In genomic region chr2:68411397-68412126, GRCh38 we compare ENCODE assay signal across 11 cellular contexts. TPM values are rescaled to one million over a fixed set of nuclear protein-coding genes. Genes with fewer than 3 reads are reported as not detected.
A peak's percentile ranks its signal among the peaks of the same experiment; 100 is the strongest.
DNase-seq lines count a peak whose midpoint lies in the region; ATAC-seq and TF ChIP-seq lines count a peak whose summit lies in the region.
"Had no signal": no experiment of that assay in that cellular context is flagged by ENCODE, and none has a peak within 500 bp of the region (broad histone marks: within the 10 kb centered on the region; RNA-seq: fewer than 3 reads in every experiment).

No MANE protein-coding gene starts in this region.

- ATAC-seq in GM18519 (IDR thresholded peaks at IDR 0.05; ENCODE audit: low FRiP score, unreplicated experiment): peak; percentile 90
- ATAC-seq in GM21737 (IDR thresholded peaks at IDR 0.05; ENCODE audit: unreplicated experiment): peak; percentile 89
- peak; percentile 92 for ATAC-seq in HG03558 (IDR thresholded peaks at IDR 0.05; ENCODE audit: extremely low read depth, unreplicated experiment)
- ATAC-seq in central memory CD8-positive, alpha-beta T cell (replicated peaks; ENCODE audit: extremely low read depth, poor library complexity, severe bottlenecking): peak; percentile 61
- no peak for ATAC-seq in foreskin keratinocyte

- H3K27ac ChIP-seq in foreskin keratinocyte: no peak overlapping the region
- H3K27ac ChIP-seq: VCaP had no signal

- BruUV-seq in MCF 10A (replicated peaks; lab: Mats Ljungman, UMichigan): no TSS peak

- H3K36me3 Mint-ChIP-seq in central memory CD8-positive, alpha-beta T cell (ENCODE audit: insufficient read depth): no peaks in the 10 kb centered on the region
- no peaks in the 10 kb centered on the region for H3K36me3 Mint-ChIP-seq in glutamatergic neuron (ENCODE audit: unreplicated experiment)
- H3K36me3 Mint-ChIP-seq in MCF 10A (ENCODE audit: insufficient read depth, unreplicated experiment): no peaks in the 10 kb centered on the region

- POLR2A ChIA-PET in MCF 10A (lab: Yijun Ruan, JAX): interaction anchor here (0.7 kb wide), 1 partner anchor 25 kb away, joined by 4 read pairs; no protein-coding TSS in a partner anchor

- peaks cover 66% of the 10 kb centered on the region for H3K4me1 Mint-ChIP-seq in central memory CD8-positive, alpha-beta T cell
- H3K4me1 Mint-ChIP-seq in glutamatergic neuron (ENCODE audit: low read depth, unreplicated experiment): no peaks in the 10 kb centered on the region
- no peaks in the 10 kb centered on the region for H3K4me1 Mint-ChIP-seq in MCF 10A (ENCODE audit: insufficient read depth, unreplicated experiment)

- H3K27me3 Mint-ChIP-seq in central memory CD8-positive, alpha-beta T cell: no peaks in the 10 kb centered on the region
- H3K27me3 Mint-ChIP-seq in glutamatergic neuron (ENCODE audit: unreplicated experiment) (peaks cover 3% of the 10 kb centered on the region), MCF 10A (ENCODE audit: insufficient read depth, unreplicated experiment) (peaks cover 23% of the 10 kb centered on the region)

- H3K4me3 Mint-ChIP-seq in central memory CD8-positive, alpha-beta T cell: peak overlapping the region; percentile 46
- no peak overlapping the region for H3K4me3 Mint-ChIP-seq in glutamatergic neuron (ENCODE audit: unreplicated experiment)
- H3K4me3 Mint-ChIP-seq in MCF 10A (ENCODE audit: unreplicated experiment): no peak overlapping the region

- DNase-seq in central memory CD8-positive, alpha-beta T cell (ENCODE audit: low spot score in 2 of 2): no peak
- DNase-seq in activated T-cell treated with anti-CD3 and anti-CD28 coated beads for 4 hours (no peak), foreskin keratinocyte (no peak), glutamatergic neuron (no peak), MCF 10A (ENCODE audit: unreplicated experiment) (no peak)
- DNase-seq: NCI-H1436; stimulated activated CD4-positive, alpha-beta T cell treated with anti-CD3 and anti-CD28 coated beads, Interleukin-15, amount 100 ng/mL, for 24 hours had no signal

- no peaks in the 10 kb centered on the region for H3K4me1 ChIP-seq in foreskin keratinocyte

- TF ChIP-seq CTCF in foreskin keratinocyte (conservative IDR thresholded peaks at IDR 0.05) (no peak), glutamatergic neuron (IDR thresholded peaks at IDR 0.05; ENCODE audit: partially characterized antibody, unreplicated experiment) (no peak), MCF 10A (IDR thresholded peaks at IDR 0.05; ENCODE audit: unreplicated experiment) (no peak)

- H3K27ac Mint-ChIP-seq in central memory CD8-positive, alpha-beta T cell (ENCODE audit: low read depth): peak overlapping the region; percentile 74
- no peak overlapping the region for H3K27ac Mint-ChIP-seq in glutamatergic neuron (ENCODE audit: unreplicated experiment)
- H3K27ac Mint-ChIP-seq in MCF 10A (ENCODE audit: low read depth, unreplicated experiment): no peak overlapping the region

- intact Hi-C loops in MCF 10A (cut with micrococcal nuclease): no loop called here

- peaks cover 25% of the 10 kb centered on the region for H3K27me3 ChIP-seq in foreskin keratinocyte

- CTCF ChIA-PET in MCF 10A (lab: Yijun Ruan, JAX): no interaction called here

- H3K9me3 Mint-ChIP-seq in central memory CD8-positive, alpha-beta T cell: peaks cover 3% of the 10 kb centered on the region
- H3K9me3 Mint-ChIP-seq in glutamatergic neuron (ENCODE audit: unreplicated experiment): no peaks in the 10 kb centered on the region
- H3K9me3 Mint-ChIP-seq in MCF 10A (ENCODE audit: unreplicated experiment): peaks cover 8% of the 10 kb centered on the region

RNA-seq across cellular contexts. Expression of gene PLEK, which starts 46.5 kb away (rescaled TPM):
- total RNA-seq in foreskin keratinocyte: not detected in 2 replicates
- not detected in 2 replicates for polyA plus RNA-seq in foreskin keratinocyte
- total RNA-seq in glutamatergic neuron (ENCODE audit: unreplicated experiment): not detected
- total RNA-seq in MCF 10A (2022): not detected in 2 replicates

RNA-seq across cellular contexts. Expression of gene FBXO48, which starts 55.5 kb away (rescaled TPM):
- 1.6 TPM in 2 replicates for total RNA-seq in foreskin keratinocyte
- 0.66 and 0.90 TPM in 2 replicates for polyA plus RNA-seq in foreskin keratinocyte
- total RNA-seq in glutamatergic neuron (ENCODE audit: unreplicated experiment): 0.81 TPM
- total RNA-seq in MCF 10A (2022): 1.7 and 2.1 TPM in 2 replicates

RNA-seq across cellular contexts. Expression of gene APLF, which starts 55.8 kb away (rescaled TPM):
- total RNA-seq in foreskin keratinocyte: 3.0 and 3.2 TPM in 2 replicates
- 1.6 TPM in 2 replicates for polyA plus RNA-seq in foreskin keratinocyte
- 4.4 TPM for total RNA-seq in glutamatergic neuron (ENCODE audit: unreplicated experiment)
- 4.0 TPM in 2 replicates for total RNA-seq in MCF 10A (2022)
